In genomic region chr10:851891-852290, GRCh38 we compare ENCODE assay signal across 10 cellular contexts.
A peak's percentile ranks its signal among the peaks of the same experiment; 100 is the strongest.
DNase-seq lines count a peak whose midpoint lies in the region; ATAC-seq and TF ChIP-seq lines count a peak whose summit lies in the region.
"Had no signal": no experiment of that assay in that cellular context is flagged by ENCODE, and none has a peak within 500 bp of the region (broad histone marks: within the 10 kb centered on the region; RNA-seq: fewer than 3 reads in every experiment).

No MANE protein-coding gene starts in this region.

- H3K27me3 Mint-ChIP-seq in natural killer cell (ENCODE audit: low read depth in 2 of 2): no peaks in the 10 kb centered on the region

- peaks cover 63 to 71% of the 10 kb centered on the region in 2 donors for H3K4me1 Mint-ChIP-seq in natural killer cell

- H3K9me2 ChIP-seq in PC-3 (replicated peaks; ENCODE audit: low read length): no peaks in the 10 kb centered on the region

- H3K79me2 ChIP-seq in PC-3 (ENCODE audit: low read length): peaks cover 31% of the 10 kb centered on the region

- H3K4me1 ChIP-seq in PC-3 (ENCODE audit: insufficient read depth, low read length): no peaks in the 10 kb centered on the region

- no peak overlapping the region for H3K9ac ChIP-seq in PC-3 (ENCODE audit: low read length)

- H3K36me3 Mint-ChIP-seq in natural killer cell: peaks cover 17% of the 10 kb centered on the region

- H3K9me3 ChIP-seq in PC-3 (ENCODE audit: low read length): no peaks in the 10 kb centered on the region

- H3K27me3 ChIP-seq in PC-3 (ENCODE audit: low read length): no peaks in the 10 kb centered on the region

- DNase-seq in SIG-M5 treated with dmso at 0.1 percent for 504 hours (lab: John Stamatoyannopoulos, UW; ENCODE audit: unreplicated experiment) (peak; percentile 66), SIG-M5 (lab: John Stamatoyannopoulos, UW) (no peak), natural killer cell (no peak), activated gamma-delta T cell (lab: John Stamatoyannopoulos, UW) (no peak), PC-3 (no peak)
- DNase-seq in stimulated activated naive CD4-positive, alpha-beta T cell (lab: John Stamatoyannopoulos, UW): no peak

- peak overlapping the region; percentile 23 to 55 for H3K27ac Mint-ChIP-seq in natural killer cell

- no peak overlapping the region for H3K27ac ChIP-seq in PC-3 (ENCODE audit: low read length)
- H3K27ac ChIP-seq: 22Rv1 had no signal

- TF ChIP-seq CTCF in natural killer cell (IDR thresholded peaks at IDR 0.05) (no peak), PC-3 (conservative IDR thresholded peaks at IDR 0.05; ENCODE audit: low read depth, low read length) (no peak)

- no peaks in the 10 kb centered on the region for H3F3A ChIP-seq in PC-3 (ENCODE audit: low read length, unreplicated experiment)

- no peak overlapping the region for H3K4me2 ChIP-seq in PC-3 (ENCODE audit: low read length)

- CTCF ChIA-PET in PC-3 (lab: Charles Lee): no interaction called here

- no peak overlapping the region for H2AFZ ChIP-seq in PC-3 (ENCODE audit: low read length)

- ATAC-seq in GM21786 (IDR thresholded peaks at IDR 0.05; ENCODE audit: unreplicated experiment) (peak; percentile 89), HG03565 (IDR thresholded peaks at IDR 0.05; ENCODE audit: unreplicated experiment) (peak; percentile 88), natural killer cell (no peak), PC-3 (no peak)
- ATAC-seq: esophagus mucosa had no signal

- POLR2A ChIA-PET in PC-3 (lab: Charles Lee; ENCODE audit: unreplicated experiment): no interaction called here

- no TSS peak for BruUV-seq in PC-3 (replicated peaks; lab: Mats Ljungman, UMichigan)

- intact Hi-C loops in natural killer cell (cut with micrococcal nuclease): no loop called here
- intact Hi-C loops in PC-3 (cut with micrococcal nuclease): no loop called here

- no peaks in the 10 kb centered on the region for H3K9me3 Mint-ChIP-seq in natural killer cell

- no peaks in the 10 kb centered on the region for H3K36me3 ChIP-seq in PC-3 (ENCODE audit: low read depth, low read length)

- H4K20me1 ChIP-seq in PC-3 (ENCODE audit: low read length): no peaks in the 10 kb centered on the region

- H3K4me3 Mint-ChIP-seq in natural killer cell: no peak overlapping the region

- no peak overlapping the region for H3K4me3 ChIP-seq in PC-3 (ENCODE audit: low read length)

Comparison
In these comparisons a context has a peak if more than half of its experiments do, and no peak if none do; other contexts are left out.
1. ATAC-seq: peak in GM21786 (single experiment) and HG03565 (single experiment); none in natural killer cell (0 of 3) and PC-3 (single experiment).